ENCODE assay signal across 13 cellular contexts in the genomic region with DNA sequence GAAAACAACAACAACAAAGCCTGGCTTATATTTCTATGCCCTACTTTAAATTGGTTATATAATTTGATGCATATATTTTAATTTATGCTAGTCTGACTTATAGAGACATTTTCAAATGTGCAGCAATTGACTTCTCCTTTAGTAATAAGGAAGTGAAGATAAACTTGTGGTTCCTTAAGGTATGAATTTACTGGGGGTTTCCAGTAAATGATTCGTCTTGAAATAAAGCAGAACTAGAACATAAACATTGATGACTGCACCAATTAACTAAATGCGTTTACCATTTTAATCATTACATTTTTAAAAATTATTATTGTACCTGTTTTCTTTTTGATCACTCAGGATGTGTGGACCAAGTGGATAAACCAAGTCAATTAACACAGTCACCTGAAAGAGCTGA.
A peak's percentile ranks its signal among the peaks of the same experiment; 100 is the strongest.
DNase-seq lines count a peak whose midpoint lies in the region; ATAC-seq and TF ChIP-seq lines count a peak whose summit lies in the region.
"Had no signal": no experiment of that assay in that cellular context is flagged by ENCODE, and none has a peak within 500 bp of the region (broad histone marks: within the 10 kb centered on the region; RNA-seq: fewer than 3 reads in every experiment).

No MANE protein-coding gene starts in this region.

- POLR2A ChIA-PET in activated B cell treated with CpG ODN at 0.5 μM for 24 hours (lab: Charles Lee) = interaction anchor here (1.2 to 1.4 kb wide), 2 partner anchors 44 to 100 kb away, joined by 4 to 7 read pairs; no protein-coding TSS in a partner anchor
- POLR2A ChIA-PET in activated CD4-positive, alpha-beta T cell treated with anti-CD3 and anti-CD28 coated beads, Interleukin-2, amount 10 ng/mL, durations not matched to agents 7 days and 5 days (lab: Charles Lee) = no interaction called here

- CTCF ChIA-PET in activated B cell treated with CpG ODN at 0.5 μM for 24 hours (lab: Charles Lee) = no interaction called here
- CTCF ChIA-PET in activated CD4-positive, alpha-beta T cell treated with anti-CD3 and anti-CD28 coated beads, Interleukin-2, amount 10 ng/mL, durations not matched to agents 7 days and 5 days (lab: Charles Lee) = no interaction called here

- peaks cover 38% of the 10 kb centered on the region for H3K4me1 Mint-ChIP-seq in activated B cell treated with CpG ODN at 0.5 μM for 24 hours
- H3K4me1 Mint-ChIP-seq in activated CD4-positive, alpha-beta T cell treated with anti-CD3 and anti-CD28 coated beads, Interleukin-2, amount 10 ng/mL, durations not matched to agents 7 days and 5 days = no peaks in the 10 kb centered on the region

- no peaks in the 10 kb centered on the region for H3K36me3 Mint-ChIP-seq in activated B cell treated with CpG ODN at 0.5 μM for 24 hours (ENCODE audit: low read depth)
- no peaks in the 10 kb centered on the region for H3K36me3 Mint-ChIP-seq in activated CD4-positive, alpha-beta T cell treated with anti-CD3 and anti-CD28 coated beads, Interleukin-2, amount 10 ng/mL, durations not matched to agents 7 days and 5 days (ENCODE audit: low read depth)

- H3K27ac ChIP-seq in gastroesophageal sphincter = no peak overlapping the region

- no peak overlapping the region for H3K4me3 ChIP-seq in gastroesophageal sphincter
- H3K4me3 ChIP-seq: lung had no signal

- no peak for TF ChIP-seq POLR2A in gastroesophageal sphincter (IDR thresholded peaks at IDR 0.05)

- WGBS in gastroesophageal sphincter (ENCODE audit: low coverage in 1 of 2), 2 donors = 60 to 66% methylated on average over 2 of the region's 2 CpGs

- peak overlapping the region; percentile 28 for H3K4me3 Mint-ChIP-seq in activated B cell treated with CpG ODN at 0.5 μM for 24 hours
- no peak overlapping the region for H3K4me3 Mint-ChIP-seq in activated CD4-positive, alpha-beta T cell treated with anti-CD3 and anti-CD28 coated beads, Interleukin-2, amount 10 ng/mL, durations not matched to agents 7 days and 5 days

- TF ChIP-seq CTCF in activated B cell treated with CpG ODN at 0.5 μM for 24 hours (IDR thresholded peaks at IDR 0.05) = no peak
- TF ChIP-seq CTCF in gastroesophageal sphincter (IDR thresholded peaks at IDR 0.05) = no peak

- ATAC-seq in GM18907 (IDR thresholded peaks at IDR 0.05; ENCODE audit: unreplicated experiment) = peak; percentile 96
- peak; percentile 95 for ATAC-seq in GM21786 (IDR thresholded peaks at IDR 0.05; ENCODE audit: unreplicated experiment)
- peak; percentile 93 for ATAC-seq in HG03342 (IDR thresholded peaks at IDR 0.05; ENCODE audit: unreplicated experiment)
- ATAC-seq in activated B cell treated with CpG ODN at 0.5 μM for 24 hours (ENCODE audit: low read depth) = peak; percentile 88
- no peak for ATAC-seq in gastroesophageal sphincter

- DNase-seq in activated B cell treated with CpG ODN at 0.5 μM for 24 hours = no peak
- no peak for DNase-seq in ecto neural progenitor cell (ENCODE audit: low spot score)
- DNase-seq in NCI-H2227 (lab: John Stamatoyannopoulos, UW; ENCODE audit: unreplicated experiment) = no peak
- no peak for DNase-seq in activated CD4-positive, alpha-beta T cell treated with anti-CD3 and anti-CD28 coated beads, Interleukin-2, amount 10 ng/mL, durations not matched to agents 7 days and 5 days
- DNase-seq: activated gamma-delta T cell treated with Interleukin-2 at 50 U/mL for 16 hours, cortex of kidney, DMS153, glutamatergic neuron had no signal

- no peak for TF ChIP-seq EP300 in gastroesophageal sphincter (IDR thresholded peaks at IDR 0.05)

- H3K9me3 Mint-ChIP-seq in activated B cell treated with CpG ODN at 0.5 μM for 24 hours = no peaks in the 10 kb centered on the region
- H3K9me3 Mint-ChIP-seq in activated CD4-positive, alpha-beta T cell treated with anti-CD3 and anti-CD28 coated beads, Interleukin-2, amount 10 ng/mL, durations not matched to agents 7 days and 5 days = no peaks in the 10 kb centered on the region

- H3K9me3 ChIP-seq in gastroesophageal sphincter = no peaks in the 10 kb centered on the region

- H3K27me3 Mint-ChIP-seq in activated B cell treated with CpG ODN at 0.5 μM for 24 hours = no peaks in the 10 kb centered on the region
- H3K27me3 Mint-ChIP-seq in activated CD4-positive, alpha-beta T cell treated with anti-CD3 and anti-CD28 coated beads, Interleukin-2, amount 10 ng/mL, durations not matched to agents 7 days and 5 days = peaks cover 2% of the 10 kb centered on the region

- peak overlapping the region; percentile 66 for H3K27ac Mint-ChIP-seq in activated B cell treated with CpG ODN at 0.5 μM for 24 hours
- H3K27ac Mint-ChIP-seq in activated CD4-positive, alpha-beta T cell treated with anti-CD3 and anti-CD28 coated beads, Interleukin-2, amount 10 ng/mL, durations not matched to agents 7 days and 5 days = no peak overlapping the region

- no peaks in the 10 kb centered on the region for H3K27me3 ChIP-seq in gastroesophageal sphincter

- intact Hi-C loops in activated B cell treated with CpG ODN at 0.5 μM for 24 hours (cut with micrococcal nuclease) = loop anchor here (1.0 to 10.0 kb wide), 4 partner anchors 45 to 1413 kb away; a partner anchor contains a TSS

- no peaks in the 10 kb centered on the region for H3K4me1 ChIP-seq in gastroesophageal sphincter

- no peaks in the 10 kb centered on the region for H3K36me3 ChIP-seq in gastroesophageal sphincter
